Comparison of ENCODE assay signal across 21 cellular contexts in the genomic region with DNA sequence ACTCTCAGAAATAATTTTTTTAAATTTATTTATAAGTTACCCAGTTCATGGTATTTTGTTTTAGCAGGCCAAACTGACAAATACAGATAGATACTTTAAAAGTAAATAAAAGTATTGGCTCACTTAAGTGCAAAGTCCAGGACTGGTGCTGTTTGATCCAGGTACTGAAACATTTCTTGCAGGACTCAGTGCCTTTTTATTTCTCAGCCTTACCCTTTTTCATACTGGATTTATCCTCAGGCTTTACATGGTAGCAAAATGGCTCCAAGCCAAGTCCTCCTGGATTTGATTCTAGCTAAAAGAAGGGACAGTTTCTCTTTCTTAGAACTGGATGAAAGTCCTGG.
DNase-seq lines count a peak whose midpoint lies in the region; ATAC-seq, FAIRE-seq and TF ChIP-seq lines count a peak whose summit lies in the region.
"Had no signal": no experiment of that assay in that cellular context is flagged by ENCODE, and none has a peak within 500 bp of the region (broad histone marks: within the 10 kb centered on the region; RNA-seq: fewer than 3 reads in every experiment).

No MANE protein-coding gene starts in this region.

- H3K9ac ChIP-seq in liver (ENCODE audit: low read depth in 1 of 2, low read length in 2 of 2) (no peak overlapping the region), HepG2 (ENCODE audit: insufficient read depth, low read depth, low read length) (no peak overlapping the region), K562 (ENCODE audit: insufficient read depth in 1 of 2, low read depth in 2 of 2, low read length in 2 of 2) (no peak overlapping the region)
- H3K9ac ChIP-seq: BLaER1, GM23248 had no signal

- BruUV-seq in HepG2 (replicated peaks; lab: Mats Ljungman, UMichigan) (no TSS peak), K562 (replicated peaks; lab: Mats Ljungman, UMichigan) (no TSS peak)

- H2AFZ ChIP-seq in HepG2 (ENCODE audit: low read length) = no peak overlapping the region
- 0 out of 2 replicates have a peak overlapping the region, but pooled peaks have one; percentile 27 for H2AFZ ChIP-seq in K562 (ENCODE audit: low read depth, low read length)
- H2AFZ ChIP-seq: GM23248 had no signal

- TF ChIP-seq RAD21 in liver (IDR thresholded peaks at IDR 0.05) = no peak
- TF ChIP-seq RAD21 in HepG2 (CRISPR knock-in tag; IDR thresholded peaks at IDR 0.05) = no peak
- no peak for TF ChIP-seq RAD21 in K562 (CRISPR knock-in tag; conservative IDR thresholded peaks at IDR 0.05 in 1 of 2, IDR thresholded peaks at IDR 0.05 in 1 of 2)

- H3K9me3 ChIP-seq in liver (ENCODE audit: control insufficient read depth in 4 of 4, low read length in 3 of 4) (peaks cover 0 to 15% (median 5%) of the 10 kb centered on the region in 4 donors), HepG2 (ENCODE audit: low read length) (0 out of 2 replicates have a peak, but pooled peaks cover 10% of the 10 kb centered on the region), K562 (replicated peaks; ENCODE audit: control insufficient read depth, insufficient read depth, low read depth, low read length) (peaks cover 4% of the 10 kb centered on the region; the same call in 1 of the 2 replicates)
- H3K9me3 ChIP-seq: Caco-2 had no signal

- H3K27me3 ChIP-seq in liver (ENCODE audit: control insufficient read depth in 4 of 4, insufficient read depth in 4 of 4, low read length in 3 of 4) (no peaks in the 10 kb centered on the region), HepG2 (ENCODE audit: control insufficient read depth in 1 of 2, insufficient read depth in 2 of 2, low read length in 2 of 2) (no peaks in the 10 kb centered on the region), K562 (ENCODE audit: control insufficient read depth in 2 of 2, insufficient read depth in 2 of 2, low read length in 2 of 2) (no peaks in the 10 kb centered on the region; a peak in 1 of 5 replicates)
- H3K27me3 ChIP-seq: BLaER1 had no signal

- DNase-seq in HepG2 (ENCODE audit: low spot score) = no peak
- peak; percentile 0 for DNase-seq in NCI-H1105 (lab: John Stamatoyannopoulos, UW)
- DNase-seq in K562 (ENCODE audit: extremely low read depth in 1 of 4, low spot score in 3 of 4) = no peak
- DNase-seq in AG08395 (ENCODE audit: low spot score) = no peak
- DNase-seq: Caco-2; CD4-positive, CD25-positive, alpha-beta regulatory T cell; CD8-positive, alpha-beta T cell; DMS53; DMS79 treated with DMSO at 0.1 percent for 48 hours; GF-D8; GM23248; H7; HCEC 1CT had no signal

- H3K4me3 ChIP-seq in liver (ENCODE audit: low read depth in 1 of 3, low read length in 3 of 3) (no peak overlapping the region), HepG2 (replicated peaks in 1 of 3; ENCODE audit: insufficient read depth in 1 of 3, low read depth in 2 of 3, low read length in 3 of 3) (no peak overlapping the region), K562 (no peak overlapping the region)
- H3K4me3 ChIP-seq: BLaER1, GM23248 had no signal

- POLR2A ChIA-PET in HepG2 (lab: Yijun Ruan, JAX) = no interaction called here
- POLR2A ChIA-PET in K562 (lab: Yijun Ruan, JAX) = no interaction called here

- no peak for FAIRE-seq in HepG2 (lab: Jason Lieb, UNC)
- FAIRE-seq in K562 (lab: Jason Lieb, UNC) = no peak
- FAIRE-seq: GM12891, GM18507, H1 had no signal

- peaks cover 0 to 10% (median 6%) of the 10 kb centered on the region in 4 donors for H3K4me1 ChIP-seq in liver (ENCODE audit: control insufficient read depth in 4 of 4, insufficient read depth in 4 of 4, low read length in 3 of 4)
- no peaks in the 10 kb centered on the region for H3K4me1 ChIP-seq in HepG2 (ENCODE audit: insufficient read depth, low read length)
- H3K4me1 ChIP-seq in K562 (replicated peaks in 1 of 2; ENCODE audit: control insufficient read depth in 2 of 2, insufficient read depth in 2 of 2, low read length in 2 of 2) = 0 out of 5 replicates have a peak, but pooled peaks cover 0 to 4% of the 10 kb centered on the region in 2 experiments
- H3K4me1 ChIP-seq: BLaER1, Caco-2 had no signal

- intact Hi-C loops in HepG2 (cut with micrococcal nuclease; ENCODE audit: unreplicated experiment) = no loop called here
- intact Hi-C loops in K562 (cut with micrococcal nuclease) = no loop called here

- in situ Hi-C loops in HepG2 (cut with HindIII; ENCODE audit: extremely low pct_ligation_motif_present, low pct_unique_long_range_greater_than_20kb) = no loop called here
- in situ Hi-C loops in K562 (cut with MboI) = no loop called here

- H3K27ac ChIP-seq in liver (ENCODE audit: low read depth in 1 of 2, low read length in 2 of 2) (no peak overlapping the region), HepG2 (ENCODE audit: extremely low read length, insufficient read depth, low read length) (no peak overlapping the region), K562 (ENCODE audit: extremely low read depth, low read depth, low read length) (no peak overlapping the region)
- H3K27ac ChIP-seq: BLaER1, C4-2B, GM23248 had no signal

- no peaks in the 10 kb centered on the region for H3K36me3 ChIP-seq in liver (ENCODE audit: control insufficient read depth in 4 of 4, insufficient read depth in 3 of 4, low read depth in 1 of 4, low read length in 3 of 4)
- H3K36me3 ChIP-seq in HepG2 (replicated peaks in 1 of 2; ENCODE audit: control insufficient read depth in 1 of 2, insufficient read depth in 2 of 2, low read length in 2 of 2) = no peaks in the 10 kb centered on the region
- H3K36me3 ChIP-seq in K562 (ENCODE audit: control insufficient read depth, insufficient read depth, low read length) = no peaks in the 10 kb centered on the region
- H3K36me3 ChIP-seq: BLaER1 had no signal

- H3K79me2 ChIP-seq in HepG2 (ENCODE audit: insufficient read depth, low read length) = no peaks in the 10 kb centered on the region
- H3K79me2 ChIP-seq in K562 (ENCODE audit: control insufficient read depth, insufficient read depth, low read length) = no peaks in the 10 kb centered on the region

- no peaks in the 10 kb centered on the region for H4K20me1 ChIP-seq in HepG2 (ENCODE audit: insufficient read depth, low read length)
- no peaks in the 10 kb centered on the region for H4K20me1 ChIP-seq in K562 (replicated peaks; ENCODE audit: control insufficient read depth, insufficient read depth, low read length)
- H4K20me1 ChIP-seq: BLaER1 had no signal

- H3K9me1 ChIP-seq in K562 (ENCODE audit: control insufficient read depth, insufficient read depth, low read length) = no peaks in the 10 kb centered on the region

- no peak overlapping the region for H3K4me2 ChIP-seq in HepG2 (ENCODE audit: low read depth, low read length)
- H3K4me2 ChIP-seq in K562 (ENCODE audit: insufficient read depth, low read length) = no peak overlapping the region
- H3K4me2 ChIP-seq: BLaER1 had no signal

- no peak for TF ChIP-seq EP300 in HepG2 (IDR thresholded peaks at IDR 0.05; ENCODE audit: low read depth in 2 of 2, low read length in 2 of 2)
- TF ChIP-seq EP300 in HepG2 (CRISPR knock-in tag; IDR thresholded peaks at IDR 0.05; ENCODE audit: borderline replicate concordance) = no peak
- TF ChIP-seq EP300 in K562 (IDR thresholded peaks at IDR 0.05; ENCODE audit: low read length) = no peak

- TF ChIP-seq CTCF in liver (IDR thresholded peaks at IDR 0.05; ENCODE audit: low read depth, low read length, missing input control) (no peak), HepG2 (CRISPR knock-in tag; IDR thresholded peaks at IDR 0.05) (no peak), K562 (IDR thresholded peaks at IDR 0.05 in 2 of 3, conservative IDR thresholded peaks at IDR 0.05 in 1 of 3; ENCODE audit: insufficient read depth in 2 of 3, low read depth in 1 of 3, low read length in 3 of 3) (no peak)

- no peak for ATAC-seq in HepG2
- ATAC-seq in K562 = no peak
- ATAC-seq in GM21737 (IDR thresholded peaks at IDR 0.05; ENCODE audit: unreplicated experiment) = no peak
- no peak for ATAC-seq in HG02973 (IDR thresholded peaks at IDR 0.05; ENCODE audit: unreplicated experiment)
- ATAC-seq: CD8-positive, alpha-beta T cell had no signal

- no peak for TF ChIP-seq POLR2A in HepG2 (IDR thresholded peaks at IDR 0.05; ENCODE audit: insufficient read depth in 1 of 2, low read depth in 2 of 2, low read length in 2 of 2)
- no peak for TF ChIP-seq POLR2A in K562 (conservative IDR thresholded peaks at IDR 0.05)

- CTCF ChIA-PET in HepG2 (lab: Yijun Ruan, JAX; ENCODE audit: low intra/inter-chr PET ratio, low total read pairs) = no interaction called here
- CTCF ChIA-PET in K562 (lab: Yijun Ruan, JAX; ENCODE audit: low intra/inter-chr PET ratio) = no interaction called here

TF ChIP-seq in HepG2, 621 proteins besides CTCF, POLR2A, EP300 and RAD21 (continues in another document):
- TF ChIP-seq TAF15 (IDR thresholded peaks at IDR 0.05; ENCODE audit: low read depth, low read length, poor library complexity, severe bottlenecking) = no peak

TF ChIP-seq in K562, 482 proteins besides CTCF, POLR2A, EP300 and RAD21 (continues in another document):
- no peak for TF ChIP-seq ARHGAP35 (IDR thresholded peaks at IDR 0.05; ENCODE audit: partially characterized antibody)
- no peak for TF ChIP-seq ZNF584 (CRISPR knock-in tag; IDR thresholded peaks at IDR 0.05; ENCODE audit: low read depth)
- no peak for TF ChIP-seq SUPT5H (IDR thresholded peaks at IDR 0.05)
- TF ChIP-seq SAP30 (IDR thresholded peaks at IDR 0.05; ENCODE audit: borderline replicate concordance, insufficient read depth, low read depth, low read length, poor library complexity, severe bottlenecking) = no peak
- no peak for TF ChIP-seq SMAD4 (CRISPR knock-in tag; conservative IDR thresholded peaks at IDR 0.05)
- no peak for TF ChIP-seq PHB (CRISPR knock-in tag; IDR thresholded peaks at IDR 0.05)
- TF ChIP-seq MYBL2 (IDR thresholded peaks at IDR 0.05; ENCODE audit: low read depth) = no peak
- TF ChIP-seq MYBL2 (CRISPR knock-in tag; IDR thresholded peaks at IDR 0.05; ENCODE audit: borderline replicate concordance) = no peak
- no peak for TF ChIP-seq ZNF77 (CRISPR knock-in tag; IDR thresholded peaks at IDR 0.05)
- TF ChIP-seq COPS2 (conservative IDR thresholded peaks at IDR 0.05) = no peak
- TF ChIP-seq PHTF2 (CRISPR knock-in tag; IDR thresholded peaks at IDR 0.05) = no peak
- no peak for TF ChIP-seq POLR3A (IDR thresholded peaks at IDR 0.05; ENCODE audit: borderline replicate concordance, extremely low read depth, insufficient read depth, insufficient read length)
- no peak for TF ChIP-seq CXXC5 (CRISPR knock-in tag; IDR thresholded peaks at IDR 0.05)
- TF ChIP-seq HMG20B (CRISPR knock-in tag; IDR thresholded peaks at IDR 0.05) = no peak
- TF ChIP-seq LCOR (CRISPR knock-in tag; IDR thresholded peaks at IDR 0.05) = no peak
